Comparison of ENCODE assay signal across 1 cellular context in genomic region chr19:46372901-46373572, GRCh38.
TF ChIP-seq lines count a peak whose summit lies in the region.

No MANE protein-coding gene starts in this region.

TF ChIP-seq in GM23338, 12 proteins besides CTCF, POLR2A, EP300 and RAD21 (continued from another document):
- TF ChIP-seq REST (IDR thresholded peaks at IDR 0.05; ENCODE audit: unreplicated experiment) (no peak), NANOG (IDR thresholded peaks at IDR 0.05; ENCODE audit: borderline replicate concordance) (no peak)
TF ChIP-seq in GM23338: peak in this region for 0.
